In the genomic region with DNA sequence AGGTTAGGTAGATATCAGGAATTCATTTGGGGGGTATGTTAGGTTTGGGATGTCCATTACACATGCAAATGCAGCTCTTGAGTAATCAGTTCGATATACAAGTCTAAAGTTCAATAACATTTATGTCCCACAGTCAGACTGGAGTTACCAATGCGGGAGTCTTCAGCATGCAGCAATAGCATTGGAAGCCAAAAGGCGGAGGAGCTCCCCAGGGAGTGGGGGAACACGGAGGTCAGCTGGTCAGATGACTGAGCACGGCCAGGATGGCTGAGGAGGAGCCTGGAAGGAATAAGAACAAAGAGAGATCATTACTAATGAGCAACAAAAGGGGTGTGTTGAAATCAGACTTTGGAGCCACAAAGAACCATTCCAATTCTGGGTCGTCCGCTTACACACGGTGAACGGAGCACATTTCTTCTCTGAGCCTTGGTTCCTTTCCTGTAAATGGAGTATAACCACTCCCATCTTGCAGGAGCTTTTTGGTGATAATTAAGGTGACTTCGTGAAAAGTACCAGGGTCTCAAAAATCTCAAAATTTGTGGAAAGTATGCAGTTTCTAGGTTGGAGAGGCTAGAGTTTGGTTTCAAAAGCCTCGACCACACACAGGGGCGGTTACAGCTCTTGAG, we compare ENCODE assay signal across 8 cellular contexts. TPM values are rescaled to one million over a fixed set of nuclear protein-coding genes. Genes with fewer than 3 reads are reported as not detected.
A peak's percentile ranks its signal among the peaks of the same experiment; 100 is the strongest.
DNase-seq lines count a peak whose midpoint lies in the region; ATAC-seq, FAIRE-seq and TF ChIP-seq lines count a peak whose summit lies in the region.

No MANE protein-coding gene starts in this region.

- no peak for DNase-seq in GM12892 (ENCODE audit: insufficient read length)
- DNase-seq in NCI-H2227 treated with DMSO at 0.1 percent for 48 hours (lab: John Stamatoyannopoulos, UW), result peak; percentile 43
- DNase-seq in ecto neural progenitor cell (ENCODE audit: low spot score), result peak; percentile 34
- no peak for DNase-seq in retina
- DNase-seq in activated effector memory CD4-positive, alpha-beta T cell treated with Interleukin-2 at 50 U/mL for 16 hours, result no peak

- no peaks in the 10 kb centered on the region for H3K9me3 ChIP-seq in mucosa of rectum (ENCODE audit: control insufficient read depth in 2 of 2, low read length in 2 of 2)

- peaks cover 21 to 29% of the 10 kb centered on the region in 2 donors for H3K4me1 ChIP-seq in mucosa of rectum (ENCODE audit: control insufficient read depth in 2 of 2, insufficient read depth in 2 of 2, low read length in 2 of 2)

- peaks cover 9 to 11% of the 10 kb centered on the region in 2 donors for H3K36me3 ChIP-seq in mucosa of rectum (ENCODE audit: control insufficient read depth in 2 of 2, insufficient read depth in 2 of 2, low read length in 2 of 2)

- TF ChIP-seq POLR2A in GM12892 (IDR thresholded peaks at IDR 0.05; ENCODE audit: low read depth, low read length), result no peak

- peak; percentile 42 for FAIRE-seq in GM12892 (lab: Jason Lieb, UNC)

- H3K4me3 ChIP-seq in mucosa of rectum (ENCODE audit: low read length in 2 of 2), result peak overlapping the region; percentile 72 to 97

- H3K9ac ChIP-seq in mucosa of rectum (ENCODE audit: low read depth in 1 of 2, low read length in 2 of 2), result peak overlapping the region; percentile 72 to 91

- H3K27me3 ChIP-seq in mucosa of rectum (ENCODE audit: control insufficient read depth in 2 of 2, insufficient read depth in 2 of 2, low read length in 2 of 2), result no peaks in the 10 kb centered on the region

- H3K27ac ChIP-seq in mucosa of rectum (ENCODE audit: low read depth in 2 of 2, low read length in 2 of 2), result peak overlapping the region; percentile 91 to 95

- ATAC-seq in HG03469 (IDR thresholded peaks at IDR 0.05; ENCODE audit: unreplicated experiment), result no peak
- ATAC-seq in GM21786 (IDR thresholded peaks at IDR 0.05; ENCODE audit: unreplicated experiment), result no peak

RNA-seq across cellular contexts. Expression of a gene that starts 0.5 kb away (rescaled TPM):
- 34.9 TPM for polyA plus RNA-seq in GM12892 (2012; ENCODE audit: missing spikeins)

RNA-seq across cellular contexts. Expression of a gene that starts 21.6 kb away (rescaled TPM):
- 4.2 TPM for polyA plus RNA-seq in GM12892 (2012; ENCODE audit: missing spikeins)

RNA-seq across cellular contexts. Expression of a gene that starts 40.6 kb away (rescaled TPM):
- polyA plus RNA-seq in GM12892 (2012; ENCODE audit: missing spikeins), result 29.4 TPM

Comparison
In these comparisons a context has a peak if more than half of its experiments do, and no peak if none do; other contexts are left out.
1. DNase-seq: peak in NCI-H2227 treated with DMSO at 0.1 percent for 48 hours (single experiment) and ecto neural progenitor cell (single experiment); none in GM12892 (single experiment), retina (single experiment) and activated effector memory CD4-positive, alpha-beta T cell treated with Interleukin-2 at 50 U/mL for 16 hours (single experiment).